In genomic region chr12:70663838-70664237, GRCh38 we compare ENCODE assay signal across 1 cellular context.
TF ChIP-seq lines count a peak whose summit lies in the region.

No MANE protein-coding gene starts in this region.

TF ChIP-seq in WTC11, 78 proteins besides CTCF, POLR2A, EP300 and RAD21 (continued from another document):
- TF ChIP-seq, protein P1, sequence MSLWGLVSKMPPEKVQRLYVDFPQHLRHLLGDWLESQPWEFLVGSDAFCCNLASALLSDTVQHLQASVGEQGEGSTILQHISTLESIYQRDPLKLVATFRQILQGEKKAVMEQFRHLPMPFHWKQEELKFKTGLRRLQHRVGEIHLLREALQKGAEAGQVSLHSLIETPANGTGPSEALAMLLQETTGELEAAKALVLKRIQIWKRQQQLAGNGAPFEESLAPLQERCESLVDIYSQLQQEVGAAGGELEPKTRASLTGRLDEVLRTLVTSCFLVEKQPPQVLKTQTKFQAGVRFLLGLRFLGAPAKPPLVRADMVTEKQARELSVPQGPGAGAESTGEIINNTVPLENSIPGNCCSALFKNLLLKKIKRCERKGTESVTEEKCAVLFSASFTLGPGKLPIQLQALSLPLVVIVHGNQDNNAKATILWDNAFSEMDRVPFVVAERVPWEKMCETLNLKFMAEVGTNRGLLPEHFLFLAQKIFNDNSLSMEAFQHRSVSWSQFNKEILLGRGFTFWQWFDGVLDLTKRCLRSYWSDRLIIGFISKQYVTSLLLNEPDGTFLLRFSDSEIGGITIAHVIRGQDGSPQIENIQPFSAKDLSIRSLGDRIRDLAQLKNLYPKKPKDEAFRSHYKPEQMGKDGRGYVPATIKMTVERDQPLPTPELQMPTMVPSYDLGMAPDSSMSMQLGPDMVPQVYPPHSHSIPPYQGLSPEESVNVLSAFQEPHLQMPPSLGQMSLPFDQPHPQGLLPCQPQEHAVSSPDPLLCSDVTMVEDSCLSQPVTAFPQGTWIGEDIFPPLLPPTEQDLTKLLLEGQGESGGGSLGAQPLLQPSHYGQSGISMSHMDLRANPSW (CRISPR knock-in tag; conservative IDR thresholded peaks at IDR 0.05; ENCODE audit: low read depth) = no peak
- TF ChIP-seq, protein P2, sequence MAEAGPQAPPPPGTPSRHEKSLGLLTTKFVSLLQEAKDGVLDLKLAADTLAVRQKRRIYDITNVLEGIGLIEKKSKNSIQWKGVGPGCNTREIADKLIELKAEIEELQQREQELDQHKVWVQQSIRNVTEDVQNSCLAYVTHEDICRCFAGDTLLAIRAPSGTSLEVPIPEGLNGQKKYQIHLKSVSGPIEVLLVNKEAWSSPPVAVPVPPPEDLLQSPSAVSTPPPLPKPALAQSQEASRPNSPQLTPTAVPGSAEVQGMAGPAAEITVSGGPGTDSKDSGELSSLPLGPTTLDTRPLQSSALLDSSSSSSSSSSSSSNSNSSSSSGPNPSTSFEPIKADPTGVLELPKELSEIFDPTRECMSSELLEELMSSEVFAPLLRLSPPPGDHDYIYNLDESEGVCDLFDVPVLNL (CRISPR knock-in tag; IDR thresholded peaks at IDR 0.05; ENCODE audit: borderline replicate concordance, low read depth) = no peak
- TF ChIP-seq FOXP4 (CRISPR knock-in tag; IDR thresholded peaks at IDR 0.05) (no peak), NR1H2 (CRISPR knock-in tag; IDR thresholded peaks at IDR 0.05) (no peak), TP53 (CRISPR knock-in tag; IDR thresholded peaks at IDR 0.05) (no peak), FOXK1 (CRISPR knock-in tag; IDR thresholded peaks at IDR 0.05) (no peak), GTF2I (CRISPR knock-in tag; conservative IDR thresholded peaks at IDR 0.05) (no peak)
